Comparison of ENCODE assay signal across 33 cellular contexts in genomic region chr7:68694656-68695055, GRCh38.
"Had no signal": no experiment of that assay in that cellular context is flagged by ENCODE, and none has a peak within 500 bp of the region (broad histone marks: within the 10 kb centered on the region; RNA-seq: fewer than 3 reads in every experiment).

No MANE protein-coding gene starts in this region.

- H3K27ac ChIP-seq: body of pancreas, colonic mucosa, epithelial cell of prostate, gastrocnemius medialis, neutrophil, ovary, stomach, thyroid gland, upper lobe of left lung, vagina, VCaP had no signal

- H3K9me3 ChIP-seq: body of pancreas, colonic mucosa, gastrocnemius medialis, neutrophil, ovary, thyroid gland, vagina had no signal

- H3K36me3 Mint-ChIP-seq: activated naive CD8-positive, alpha-beta T cell treated with anti-CD3 and anti-CD28 coated beads for 36 hours; naive B cell; stimulated activated memory B cell treated with anti-CD40 and anti-IgM and Interleukin-4, amounts not matched to agents 10 μg/mL and 1 μg/mL and 100 μg/mL, for 72 hours had no signal

- H3K27me3 ChIP-seq: body of pancreas, colonic mucosa, gastrocnemius medialis, neutrophil, ovary, stomach, thyroid gland, upper lobe of left lung, vagina had no signal

- H3K4me3 ChIP-seq: body of pancreas, colonic mucosa, gastrocnemius medialis, ovary, stomach, thyroid gland, upper lobe of left lung, vagina had no signal

- H3K4me1 ChIP-seq: body of pancreas, colonic mucosa, thyroid gland, upper lobe of left lung, vagina had no signal

- H3K4me3 Mint-ChIP-seq: activated naive CD4-positive, alpha-beta T cell treated with anti-CD3 and anti-CD28 coated beads for 36 hours; activated naive CD8-positive, alpha-beta T cell treated with anti-CD3 and anti-CD28 coated beads for 36 hours; activated T-helper 1 cell treated with anti-CD3 and anti-CD28 coated beads, Interleukin-12 subunit alpha, Interleukin-12 subunit beta, Interleukin-2, Interleukin-4 antibody, amounts not matched to agents 30 ng/mL and 10 ng/mL and 1 ng/mL, durations not matched to agents 14 hours and 24 hours and 36 hours; naive B cell; nephron progenitor cell; stimulated activated memory B cell treated with anti-CD40 and anti-IgM and Interleukin-4, amounts not matched to agents 10 μg/mL and 1 μg/mL and 100 μg/mL, for 72 hours had no signal

- H3K27me3 Mint-ChIP-seq: activated naive CD8-positive, alpha-beta T cell treated with anti-CD3 and anti-CD28 coated beads for 36 hours; stimulated activated memory B cell treated with anti-CD40 and anti-IgM and Interleukin-4, amounts not matched to agents 10 μg/mL and 1 μg/mL and 100 μg/mL, for 72 hours had no signal

- DNase-seq: activated CD4-positive, alpha-beta T cell treated with anti-CD3 and anti-CD28 coated beads for 48 hours; activated CD4-positive, alpha-beta T cell treated with anti-CD3 and anti-CD28 coated beads, Interleukin-2, amount 50 U/mL, for 48 hours; activated CD8-positive, alpha-beta memory T cell treated with anti-CD3 and anti-CD28 coated beads, Interleukin-2, amount 50 U/mL, for 4 hours; activated effector memory CD4-positive, alpha-beta T cell treated with anti-CD3 and anti-CD28 coated beads, Interleukin-2, amount 50 U/mL, for 16 hours; activated naive CD4-positive, alpha-beta T cell treated with anti-CD3 and anti-CD28 coated beads for 36 hours; activated naive CD8-positive, alpha-beta T cell treated with anti-CD3 and anti-CD28 coated beads for 36 hours; activated T-cell treated with anti-CD3 and anti-CD28 coated beads, Interleukin-2, amount 50 U/mL, for 1 hour; amniotic stem cell; body of pancreas; colonic mucosa; effector CD8-positive, alpha-beta T cell; gastrocnemius medialis; hippocampal formation; kidney; left colon; mammary epithelial cell; naive B cell; nephron progenitor cell; ovary; retina; small intestine; stimulated activated CD4-positive, alpha-beta T cell treated with anti-CD3 and anti-CD28 coated beads, Interleukin-4, amount 100 ng/mL, for 24 hours; stomach; T-helper 9 cell; thyroid gland; upper lobe of left lung had no signal

- H3K36me3 ChIP-seq: colonic mucosa, gastrocnemius medialis, neutrophil, ovary, stomach, thyroid gland, upper lobe of left lung, vagina had no signal

- H3K4me1 Mint-ChIP-seq: activated naive CD8-positive, alpha-beta T cell treated with anti-CD3 and anti-CD28 coated beads for 36 hours; naive B cell; stimulated activated memory B cell treated with anti-CD40 and anti-IgM and Interleukin-4, amounts not matched to agents 10 μg/mL and 1 μg/mL and 100 μg/mL, for 72 hours had no signal

- H3K27ac Mint-ChIP-seq: activated naive CD4-positive, alpha-beta T cell treated with anti-CD3 and anti-CD28 coated beads for 36 hours; activated naive CD8-positive, alpha-beta T cell treated with anti-CD3 and anti-CD28 coated beads for 36 hours; activated T-helper 1 cell treated with anti-CD3 and anti-CD28 coated beads, Interleukin-12 subunit alpha, Interleukin-12 subunit beta, Interleukin-2, Interleukin-4 antibody, amounts not matched to agents 30 ng/mL and 10 ng/mL and 1 ng/mL, durations not matched to agents 14 hours and 24 hours and 36 hours; naive B cell; nephron progenitor cell; progenitor cell of endocrine pancreas; stimulated activated memory B cell treated with anti-CD40 and anti-IgM and Interleukin-4, amounts not matched to agents 10 μg/mL and 1 μg/mL and 100 μg/mL, for 72 hours had no signal
